9 cellular contexts compared by ENCODE assay signal in genomic region chr4:78592104-78592783, GRCh38. TPM values are rescaled to one million over a fixed set of nuclear protein-coding genes. Genes with fewer than 3 reads are reported as not detected.
A peak's percentile ranks its signal among the peaks of the same experiment; 100 is the strongest.
DNase-seq lines count a peak whose midpoint lies in the region; ATAC-seq and TF ChIP-seq lines count a peak whose summit lies in the region.
"Had no signal": no experiment of that assay in that cellular context is flagged by ENCODE, and none has a peak within 500 bp of the region (broad histone marks: within the 10 kb centered on the region; RNA-seq: fewer than 3 reads in every experiment).

No MANE protein-coding gene starts in this region.

- no peaks in the 10 kb centered on the region for H3K4me1 Mint-ChIP-seq in activated CD4-positive, alpha-beta T cell treated with anti-CD3 and anti-CD28 coated beads for 36 hours
- H3K4me1 Mint-ChIP-seq in HFFc6 (ENCODE audit: low read depth): peaks cover 16% of the 10 kb centered on the region
- H3K4me1 Mint-ChIP-seq in WTC11: peaks cover 12% of the 10 kb centered on the region
- no peaks in the 10 kb centered on the region for H3K4me1 Mint-ChIP-seq in activated T-helper 17 cell treated with anti-CD3 and anti-CD28 coated beads, Interleukin-2, amount 50 U/mL, for 72 hours

- DNase-seq in activated CD4-positive, alpha-beta T cell treated with anti-CD3 and anti-CD28 coated beads for 36 hours: peak; percentile 29
- DNase-seq in activated CD4-positive, alpha-beta T cell treated with anti-CD3 and anti-CD28 coated beads, Interleukin-2, amount 50 U/mL, for 1 hour: no peak
- DNase-seq in HFFc6 (no peak), WTC11 (ENCODE audit: low spot score) (peak; percentile 49), omental fat pad (ENCODE audit: low spot score) (no peak)
- DNase-seq: CD4-positive, alpha-beta memory T cell had no signal

- POLR2A ChIA-PET in activated CD4-positive, alpha-beta T cell treated with anti-CD3 and anti-CD28 coated beads for 36 hours (lab: Charles Lee): no interaction called here
- POLR2A ChIA-PET in WTC11 (lab: Charles Lee): no interaction called here

- no peak for ATAC-seq in activated CD4-positive, alpha-beta T cell treated with anti-CD3 and anti-CD28 coated beads for 36 hours
- peak; percentile 82 for ATAC-seq in WTC11
- peak; percentile 23 for ATAC-seq in omental fat pad (ENCODE audit: low FRiP score)
- ATAC-seq in GM21717 (IDR thresholded peaks at IDR 0.05; ENCODE audit: unreplicated experiment): no peak
- no peak for ATAC-seq in activated T-helper 17 cell treated with anti-CD3 and anti-CD28 coated beads, Interleukin-2, amount 50 U/mL, for 72 hours (replicated peaks)
- no peak for ATAC-seq in GM21825 (IDR thresholded peaks at IDR 0.05; ENCODE audit: unreplicated experiment)

- intact Hi-C loops in activated CD4-positive, alpha-beta T cell treated with anti-CD3 and anti-CD28 coated beads for 36 hours (cut with DNase I, micrococcal nuclease): loop anchor here in 1 of 2 experiments (5.0 kb wide), 1 partner anchor 270 kb away; no protein-coding TSS in a partner anchor

- CTCF ChIA-PET in activated CD4-positive, alpha-beta T cell treated with anti-CD3 and anti-CD28 coated beads for 36 hours (lab: Charles Lee): interaction anchor here (0.9 to 1.7 kb wide), 3 partner anchors 24 to 76 kb away, joined by 3 to 4 read pairs (median 4); no protein-coding TSS in a partner anchor
- CTCF ChIA-PET in WTC11 (lab: Charles Lee): interaction anchor here (0.6 to 1.6 kb wide), 12 partner anchors 11 to 625 kb away, joined by 3 to 6 read pairs (median 3); partner anchors contain the start of genes ANXA3 and BMP2K

- no peaks in the 10 kb centered on the region for H3K27me3 Mint-ChIP-seq in activated CD4-positive, alpha-beta T cell treated with anti-CD3 and anti-CD28 coated beads for 36 hours
- H3K27me3 Mint-ChIP-seq in HFFc6 (ENCODE audit: insufficient read depth): no peaks in the 10 kb centered on the region
- no peaks in the 10 kb centered on the region for H3K27me3 Mint-ChIP-seq in WTC11 (ENCODE audit: low read depth)
- H3K27me3 Mint-ChIP-seq in activated T-helper 17 cell treated with anti-CD3 and anti-CD28 coated beads, Interleukin-2, amount 50 U/mL, for 72 hours: peaks cover 8% of the 10 kb centered on the region

- no peak overlapping the region for H3K27ac Mint-ChIP-seq in activated CD4-positive, alpha-beta T cell treated with anti-CD3 and anti-CD28 coated beads for 36 hours
- no peak overlapping the region for H3K27ac Mint-ChIP-seq in HFFc6
- H3K27ac Mint-ChIP-seq in WTC11: no peak overlapping the region
- H3K27ac Mint-ChIP-seq in activated T-helper 17 cell treated with anti-CD3 and anti-CD28 coated beads, Interleukin-2, amount 50 U/mL, for 72 hours: no peak overlapping the region
- H3K27ac Mint-ChIP-seq: CD4-positive, alpha-beta memory T cell had no signal

- no peaks in the 10 kb centered on the region for H3K36me3 Mint-ChIP-seq in activated CD4-positive, alpha-beta T cell treated with anti-CD3 and anti-CD28 coated beads for 36 hours (ENCODE audit: low read depth)
- H3K36me3 Mint-ChIP-seq in HFFc6 (ENCODE audit: low read depth): no peaks in the 10 kb centered on the region
- H3K36me3 Mint-ChIP-seq in WTC11: peaks cover 6% of the 10 kb centered on the region; the same call in 1 of the 2 replicates
- H3K36me3 Mint-ChIP-seq in activated T-helper 17 cell treated with anti-CD3 and anti-CD28 coated beads, Interleukin-2, amount 50 U/mL, for 72 hours (ENCODE audit: low read depth): no peaks in the 10 kb centered on the region
- H3K36me3 Mint-ChIP-seq: CD4-positive, alpha-beta memory T cell had no signal

- no peaks in the 10 kb centered on the region for H3K9me3 Mint-ChIP-seq in activated CD4-positive, alpha-beta T cell treated with anti-CD3 and anti-CD28 coated beads for 36 hours (ENCODE audit: low read depth)
- H3K9me3 Mint-ChIP-seq in HFFc6 (no peaks in the 10 kb centered on the region), WTC11 (peaks cover 10% of the 10 kb centered on the region)
- no peaks in the 10 kb centered on the region for H3K9me3 Mint-ChIP-seq in activated T-helper 17 cell treated with anti-CD3 and anti-CD28 coated beads, Interleukin-2, amount 50 U/mL, for 72 hours

- H3K4me3 Mint-ChIP-seq in activated CD4-positive, alpha-beta T cell treated with anti-CD3 and anti-CD28 coated beads for 36 hours: no peak overlapping the region
- no peak overlapping the region for H3K4me3 Mint-ChIP-seq in HFFc6
- H3K4me3 Mint-ChIP-seq in WTC11: no peak overlapping the region
- H3K4me3 Mint-ChIP-seq in activated T-helper 17 cell treated with anti-CD3 and anti-CD28 coated beads, Interleukin-2, amount 50 U/mL, for 72 hours: no peak overlapping the region
- H3K4me3 Mint-ChIP-seq: CD4-positive, alpha-beta memory T cell had no signal

- peak; percentile 54; the same call in 1 of the 2 replicates for TF ChIP-seq CTCF in HFFc6 (IDR thresholded peaks at IDR 0.05)
- TF ChIP-seq CTCF in WTC11 (IDR thresholded peaks at IDR 0.05): peak; percentile 60
- TF ChIP-seq CTCF in omental fat pad (IDR thresholded peaks at IDR 0.05): no peak

TF ChIP-seq in WTC11, 78 proteins besides CTCF, POLR2A, EP300 and RAD21:
- TF ChIP-seq NR3C1 (CRISPR knock-in tag; conservative IDR thresholded peaks at IDR 0.05; ENCODE audit: low read depth): no peak
- no peak for TF ChIP-seq IRF1 (CRISPR knock-in tag; IDR thresholded peaks at IDR 0.05)
- TF ChIP-seq TEAD1 (CRISPR knock-in tag; IDR thresholded peaks at IDR 0.05): no peak
- TF ChIP-seq ESRRA (CRISPR knock-in tag; IDR thresholded peaks at IDR 0.05; ENCODE audit: borderline replicate concordance): no peak
- no peak for TF ChIP-seq CREM (CRISPR knock-in tag; IDR thresholded peaks at IDR 0.05)
- no peak for TF ChIP-seq NFE2L1 (CRISPR knock-in tag; IDR thresholded peaks at IDR 0.05)
- TF ChIP-seq PRRX2 (CRISPR knock-in tag; IDR thresholded peaks at IDR 0.05): no peak
- TF ChIP-seq NFYB (CRISPR knock-in tag; conservative IDR thresholded peaks at IDR 0.05; ENCODE audit: low read depth): no peak
- TF ChIP-seq ZNF317 (CRISPR knock-in tag; IDR thresholded peaks at IDR 0.05; ENCODE audit: borderline replicate concordance, low read depth): no peak
- no peak for TF ChIP-seq FOXP4 (CRISPR knock-in tag; IDR thresholded peaks at IDR 0.05)
- no peak for TF ChIP-seq NFATC4 (CRISPR knock-in tag; IDR thresholded peaks at IDR 0.05)
- no peak for TF ChIP-seq E2F5 (CRISPR knock-in tag; IDR thresholded peaks at IDR 0.05)
- no peak for TF ChIP-seq ZBTB43 (CRISPR knock-in tag; IDR thresholded peaks at IDR 0.05)
TF ChIP-seq in WTC11: peak in this region for 0.

RNA-seq across cellular contexts. Expression of gene ANXA3, which starts 40.7 kb away (rescaled TPM):
- 1 to 10 TPM in 1 of 2 experiments, under 1 TPM in 1; 0.49 to 1.0 TPM for total RNA-seq in activated CD4-positive, alpha-beta T cell treated with anti-CD3 and anti-CD28 coated beads for 36 hours
- 1 to 10 TPM; 1.5 to 3.0 (median 1.6) TPM for total RNA-seq in HFFc6 (2021; fragmentation: NEBNext Ultra II Directional; extraction: Animal tissue kit (Norgen Biotek cat#: 25700))
- total RNA-seq in WTC11 (2021) (10.7 to 13.3 TPM (median 12.0 TPM) in 3 replicates), omental fat pad (100 to 1,000 TPM in 2 of 4 donors, 10 to 100 TPM in 2; 76.3 to 217 (median 105) TPM)
- not detected for total RNA-seq in activated T-helper 17 cell treated with anti-CD3 and anti-CD28 coated beads, Interleukin-2, amount 50 U/mL, for 72 hours
- total RNA-seq: CD4-positive, alpha-beta memory T cell had no signal

Comparison
In these comparisons a context has a peak if more than half of its experiments do, and no peak if none do; other contexts are left out.
1. DNase-seq: peak in activated CD4-positive, alpha-beta T cell treated with anti-CD3 and anti-CD28 coated beads for 36 hours (single experiment) and WTC11 (single experiment); none in activated CD4-positive, alpha-beta T cell treated with anti-CD3 and anti-CD28 coated beads, Interleukin-2, amount 50 U/mL, for 1 hour (single experiment), HFFc6 (single experiment) and omental fat pad (single experiment).
2. ATAC-seq: peak in WTC11 (single experiment) and omental fat pad (single experiment); none in activated CD4-positive, alpha-beta T cell treated with anti-CD3 and anti-CD28 coated beads for 36 hours (single experiment), GM21717 (single experiment), activated T-helper 17 cell treated with anti-CD3 and anti-CD28 coated beads, Interleukin-2, amount 50 U/mL, for 72 hours (single experiment) and GM21825 (single experiment).
3. CTCF ChIP-seq: peak in HFFc6 (single experiment) and WTC11 (single experiment); none in omental fat pad (0 of 3).